Comparison of ENCODE assay signal across 25 cellular contexts in the genomic region with DNA sequence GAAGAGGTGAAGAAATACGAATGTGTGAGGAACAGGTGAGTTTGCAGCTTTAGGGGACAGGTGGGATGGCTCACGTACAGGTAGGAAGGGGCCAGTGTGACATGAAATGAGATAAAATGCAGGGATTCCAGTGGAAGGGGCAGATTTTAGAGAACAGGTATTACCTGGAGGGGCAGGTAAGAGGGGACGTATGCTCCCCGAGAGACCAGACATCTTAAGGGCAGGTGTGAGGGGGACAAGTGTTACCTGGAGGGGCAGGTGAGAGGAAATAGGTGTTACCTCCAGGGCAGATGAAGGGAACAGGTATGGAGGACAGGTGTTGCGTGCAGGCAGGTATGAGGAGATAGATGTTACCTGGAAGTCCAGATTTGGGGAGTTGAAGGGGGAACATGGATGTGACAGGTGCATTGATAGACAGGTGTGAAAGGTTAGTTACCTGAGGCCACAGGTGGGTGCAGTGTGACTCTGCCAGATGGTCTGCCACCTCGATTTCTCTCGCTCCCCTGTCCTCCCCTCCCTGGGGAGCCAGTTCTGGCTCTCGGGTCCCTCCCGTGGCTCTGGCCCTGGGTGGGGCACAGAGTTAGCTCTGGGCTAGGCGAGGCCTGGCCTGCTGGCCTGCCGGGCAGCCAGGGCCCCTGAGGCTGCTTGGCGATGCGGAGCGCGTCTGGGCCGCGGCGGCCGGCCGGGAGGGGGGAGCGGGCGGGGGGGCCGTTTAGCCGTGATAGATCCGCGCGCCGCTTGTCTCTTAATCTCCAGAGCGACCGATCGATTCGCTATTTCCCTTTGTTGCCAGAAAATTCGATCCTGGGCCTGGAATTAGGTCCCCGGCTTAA. TPM values are rescaled to one million over a fixed set of nuclear protein-coding genes. Genes with fewer than 3 reads are reported as not detected.
"Had no signal": no experiment of that assay in that cellular context is flagged by ENCODE, and none has a peak within 500 bp of the region (broad histone marks: within the 10 kb centered on the region; RNA-seq: fewer than 3 reads in every experiment).

No MANE protein-coding gene starts in this region.

- H3K9me3 ChIP-seq: esophagus squamous epithelium, gastroesophageal sphincter, transverse colon had no signal

- H3K9ac ChIP-seq: parathyroid adenoma had no signal

- H3K27ac ChIP-seq: coronary artery, esophagus squamous epithelium, gastroesophageal sphincter, parathyroid adenoma, transverse colon had no signal

- H3K4me3 ChIP-seq: coronary artery, esophagus squamous epithelium, gastroesophageal sphincter, transverse colon had no signal

- H3K36me3 ChIP-seq: esophagus squamous epithelium, gastroesophageal sphincter, transverse colon had no signal

- FAIRE-seq: keratinocyte, small intestine, urothelium cell line had no signal

- ATAC-seq: gastroesophageal sphincter; left colon; natural killer cell treated with Interleukin-12 subunit alpha and Interleukin-12 subunit beta and Interleukin-15 and Interleukin-18, amount 100 ng/mL, for 72 hours; sciatic nerve; stimulated activated effector memory CD8-positive, alpha-beta T cell treated with anti-CD3 and anti-CD28 coated beads, Interleukin-12 subunit alpha, Interleukin-12 subunit beta, amount 100 ng/mL, for 72 hours had no signal

- H3K79me2 ChIP-seq: parathyroid adenoma had no signal

- H2AFZ ChIP-seq: parathyroid adenoma had no signal

- DNase-seq: activated CD4-positive, alpha-beta memory T cell treated with anti-CD3 and anti-CD28 coated beads for 36 hours; activated CD4-positive, alpha-beta T cell treated with anti-CD3 and anti-CD28 coated beads for 48 hours; activated CD4-positive, CD25-positive, alpha-beta regulatory T cell; activated naive CD4-positive, alpha-beta T cell treated with Interleukin-2 at 50 U/mL for 16 hours; activated naive CD8-positive, alpha-beta T cell treated with anti-CD3 and anti-CD28 coated beads, Interleukin-2, amount 10 ng/mL, durations not matched to agents 7 days and 5 days; activated T-cell treated with anti-CD3 and anti-CD28 coated beads, Interleukin-2, amount 50 U/mL, for 48 hours; amygdala; cerebellar nuclear complex; esophagus squamous epithelium; head of caudate nucleus; left colon; small intestine; stimulated activated CD4-positive, alpha-beta T cell treated with anti-CD3 and anti-CD28 coated beads, Interleukin-2, amount 100 ng/mL, for 24 hours; T1000; transverse colon had no signal

RNA-seq across cellular contexts. Expression of a gene that starts 2.0 kb away (rescaled TPM):
- total RNA-seq: esophagus squamous epithelium, gastroesophageal sphincter, temporal lobe had no signal
- polyA plus RNA-seq: keratinocyte had no signal

RNA-seq across cellular contexts. Expression of a gene that starts 49.2 kb away (rescaled TPM):
- total RNA-seq: bronchial epithelial cell, temporal lobe had no signal
